ENCODE assay signal across 8 cellular contexts in genomic region chr12:118120579-118121363, GRCh38. TPM values are rescaled to one million over a fixed set of nuclear protein-coding genes. Genes with fewer than 3 reads are reported as not detected.
DNase-seq lines count a peak whose midpoint lies in the region; ATAC-seq and TF ChIP-seq lines count a peak whose summit lies in the region.

No MANE protein-coding gene starts in this region.

- H3K4me3 ChIP-seq in effector memory CD4-positive, alpha-beta T cell (ENCODE audit: insufficient read depth, low read depth, low read length, poor library complexity, severe bottlenecking), result no peak overlapping the region
- H3K4me3 ChIP-seq in lung, result no peak overlapping the region

- H3K4me1 ChIP-seq in effector memory CD4-positive, alpha-beta T cell (ENCODE audit: control insufficient read depth, insufficient read depth, low read length, poor library complexity, severe bottlenecking), result no peaks in the 10 kb centered on the region
- peaks cover 0 to 6% of the 10 kb centered on the region in 2 donors for H3K4me1 ChIP-seq in lung (ENCODE audit: control insufficient read depth in 2 of 2, insufficient read depth in 2 of 2, low read length in 2 of 2)

- H3K27ac ChIP-seq in effector memory CD4-positive, alpha-beta T cell (ENCODE audit: insufficient read depth, low read length, poor library complexity, severe bottlenecking), result peak overlapping the region; percentile 48
- peak overlapping the region in 1 of 2 donors; percentile 81 for H3K27ac ChIP-seq in lung (ENCODE audit: low read depth in 1 of 2, low read length in 1 of 2)

- no peaks in the 10 kb centered on the region for H3K27me3 ChIP-seq in effector memory CD4-positive, alpha-beta T cell (replicated peaks; ENCODE audit: control insufficient read depth, insufficient read depth, low read length, poor library complexity, severe bottlenecking)
- H3K27me3 ChIP-seq in lung (ENCODE audit: control insufficient read depth, insufficient read depth), result no peaks in the 10 kb centered on the region

- ATAC-seq in HG03095 (IDR thresholded peaks at IDR 0.05; ENCODE audit: unreplicated experiment), result peak; percentile 72
- ATAC-seq in lung (ENCODE audit: insufficient read depth, low FRiP score), result peak; percentile 72

- 23 to 24% methylated on average over 8 of the region's 8 CpGs for WGBS in lung, 2 donors

- no peaks in the 10 kb centered on the region for H3K9me3 ChIP-seq in effector memory CD4-positive, alpha-beta T cell (ENCODE audit: control insufficient read depth, low read length)
- no peaks in the 10 kb centered on the region for H3K9me3 ChIP-seq in lung (ENCODE audit: control insufficient read depth in 2 of 2, insufficient read depth in 1 of 2, low read length in 1 of 2)

- DNase-seq in GM10266 (ENCODE audit: extremely low spot score), result peak; percentile 81
- peak; percentile 79 for DNase-seq in NCI-H510A treated with DMSO at 0.1 percent for 48 hours (lab: John Stamatoyannopoulos, UW)
- peak; percentile 73 to 80 for DNase-seq in activated CD4-positive, alpha-beta T cell treated with anti-CD3 and anti-CD28 coated beads, Interleukin-2, amount 50 U/mL, for 48 hours
- peak; percentile 35 to 48 (median 39) for DNase-seq in effector memory CD4-positive, alpha-beta T cell
- peak; percentile 74 for DNase-seq in lung (ENCODE audit: low spot score)
- peak; percentile 19 to 40 for DNase-seq in stimulated activated CD8-positive, alpha-beta memory T cell treated with anti-CD3 and anti-CD28 coated beads, Interleukin-2, amount 100 ng/mL, for 1 hour (ENCODE audit: low read depth in 2 of 2)
- no peak for DNase-seq in mesenteric fat pad (ENCODE audit: low spot score)

- no peaks in the 10 kb centered on the region for H3K36me3 ChIP-seq in effector memory CD4-positive, alpha-beta T cell (ENCODE audit: control insufficient read depth, insufficient read depth, low read length)
- H3K36me3 ChIP-seq in lung (ENCODE audit: control insufficient read depth in 2 of 2, insufficient read depth in 2 of 2, low read length in 2 of 2), result no peaks in the 10 kb centered on the region

- TF ChIP-seq CTCF in GM10266 (IDR thresholded peaks at IDR 0.05; ENCODE audit: control insufficient read depth, insufficient read depth, low read depth, missing control alignments) (peak; percentile 55), lung (IDR thresholded peaks at IDR 0.05; ENCODE audit: control extremely low read depth, extremely low read depth) (peak; percentile 25)

RNA-seq across cellular contexts. Expression of gene PEBP1, which starts 15.2 kb away (rescaled TPM):
- total RNA-seq in lung (100 to 1,000 TPM; 141 to 193 TPM), mesenteric fat pad (216 TPM)
- 100 to 1,000 TPM; 123 to 317 TPM for polyA plus RNA-seq in lung

RNA-seq across cellular contexts. Expression of gene VSIG10, which starts 17.0 kb away (rescaled TPM):
- total RNA-seq in lung (10 to 100 TPM; 36.9 to 51.4 TPM), mesenteric fat pad (22.4 TPM)
- polyA plus RNA-seq in lung, result 10 to 100 TPM; 11.0 to 27.4 TPM

RNA-seq across cellular contexts. Expression of gene WSB2, which starts 59.8 kb away (rescaled TPM):
- total RNA-seq in lung, result 10 to 100 TPM; 46.0 to 99.1 TPM
- 10 to 100 TPM; 49.3 to 57.2 TPM for polyA plus RNA-seq in lung
- total RNA-seq in mesenteric fat pad, result 122 TPM
